ENCODE assay signal across 2 cellular contexts in the genomic region with DNA sequence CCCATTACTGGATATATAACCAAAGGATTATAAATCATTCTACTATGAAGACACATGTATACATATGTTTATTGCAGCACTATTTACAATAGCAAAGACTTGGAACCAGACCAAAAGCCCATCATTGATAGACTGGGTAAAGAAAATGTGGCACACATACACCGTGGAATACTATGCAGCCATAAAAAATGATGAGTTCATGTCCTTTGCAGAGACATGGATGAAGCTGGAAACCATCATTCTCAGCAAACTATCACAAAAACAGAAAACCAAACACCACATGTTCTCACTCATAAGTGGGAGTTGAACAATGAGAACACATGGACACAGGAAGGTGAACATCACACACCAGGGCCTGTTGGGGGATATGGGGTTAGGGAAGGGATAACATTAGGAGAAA.
DNase-seq lines count a peak whose midpoint lies in the region; ATAC-seq, FAIRE-seq and TF ChIP-seq lines count a peak whose summit lies in the region.
"Not testable (repeated sequence)": the region's sequence is repeated elsewhere in the genome, so short reads cannot be mapped to it uniquely, and the experiment has no call there.

No MANE protein-coding gene starts in this region.

- not testable (repeated sequence) for ATAC-seq in K562

- TF ChIP-seq CTCF in HEK293 (tag by site-specific recombination; IDR thresholded peaks at IDR 0.05); K562 (IDR thresholded peaks at IDR 0.05 in 2 of 3, conservative IDR thresholded peaks at IDR 0.05 in 1 of 3; ENCODE audit: insufficient read depth in 2 of 3, low read depth in 1 of 3, low read length in 3 of 3): not testable (repeated sequence)

- H3K36me3 ChIP-seq in HEK293 (ENCODE audit: control insufficient read depth in 2 of 2, insufficient read depth in 1 of 2, low read length in 2 of 2); K562 (ENCODE audit: control insufficient read depth, insufficient read depth, low read length): not testable (repeated sequence)

- in situ Hi-C loops in K562 (cut with MboI): not testable (repeated sequence)

- FAIRE-seq in K562 (lab: Jason Lieb, UNC): not testable (repeated sequence)

- POLR2A ChIA-PET in HEK293 (lab: Yijun Ruan, JAX); K562 (lab: Yijun Ruan, JAX): not testable (repeated sequence)

- not testable (repeated sequence) for H3K4me2 ChIP-seq in K562 (ENCODE audit: insufficient read depth, low read length)

- not testable (repeated sequence) for H2AFZ ChIP-seq in K562 (ENCODE audit: low read depth, low read length)

- H3K4me3 ChIP-seq in HEK293 (ENCODE audit: low read depth, low read length); K562: not testable (repeated sequence)

- TF ChIP-seq RAD21 in K562 (CRISPR knock-in tag; conservative IDR thresholded peaks at IDR 0.05 in 1 of 2, IDR thresholded peaks at IDR 0.05 in 1 of 2): not testable (repeated sequence)

- H3K9ac ChIP-seq in K562 (ENCODE audit: insufficient read depth in 1 of 2, low read depth in 2 of 2, low read length in 2 of 2): not testable (repeated sequence)

- CTCF ChIA-PET in HEK293 (lab: Yijun Ruan, JAX); K562 (lab: Yijun Ruan, JAX; ENCODE audit: low intra/inter-chr PET ratio): not testable (repeated sequence)

- BruUV-seq in K562 (replicated peaks; lab: Mats Ljungman, UMichigan): not testable (repeated sequence)

- intact Hi-C loops in K562 (cut with micrococcal nuclease): loop anchor here (5.0 kb wide), 3 partner anchors 52 to 857 kb away; no protein-coding TSS in a partner anchor

- H4K20me1 ChIP-seq in K562 (replicated peaks; ENCODE audit: control insufficient read depth, insufficient read depth, low read length): not testable (repeated sequence)

- not testable (repeated sequence) for H3K4me1 ChIP-seq in HEK293 (ENCODE audit: control insufficient read depth, insufficient read depth, low read length)
- peaks cover 6 to 28% of the 10 kb centered on the region in 2 experiments; a peak in 3 of 5 replicates for H3K4me1 ChIP-seq in K562 (replicated peaks in 1 of 2; ENCODE audit: control insufficient read depth in 2 of 2, insufficient read depth in 2 of 2, low read length in 2 of 2)

- not testable (repeated sequence) for H3K9me1 ChIP-seq in K562 (ENCODE audit: control insufficient read depth, insufficient read depth, low read length)

- TF ChIP-seq EP300 in K562 (IDR thresholded peaks at IDR 0.05; ENCODE audit: low read length): not testable (repeated sequence)

- peaks cover 15% of the 10 kb centered on the region; the same call in 2 of the 3 replicates for H3K79me2 ChIP-seq in K562 (ENCODE audit: control insufficient read depth, insufficient read depth, low read length)

- TF ChIP-seq POLR2A in K562 (conservative IDR thresholded peaks at IDR 0.05): not testable (repeated sequence)

- not testable (repeated sequence) for H3K9me3 ChIP-seq in HEK293 (ENCODE audit: control insufficient read depth, insufficient read depth, low read depth, low read length); K562 (replicated peaks; ENCODE audit: control insufficient read depth, insufficient read depth, low read depth, low read length)

- not testable (repeated sequence) for DNase-seq in K562 (ENCODE audit: extremely low read depth in 1 of 4, low spot score in 3 of 4)

- H3K27me3 ChIP-seq in K562 (ENCODE audit: control insufficient read depth in 2 of 2, insufficient read depth in 2 of 2, low read length in 2 of 2): not testable (repeated sequence)

- H3K27ac ChIP-seq in HEK293 (ENCODE audit: extremely low read depth, low read depth, low read length); K562 (ENCODE audit: extremely low read depth, low read depth, low read length): not testable (repeated sequence)

- 100% methylated on average over 1 of the region's 1 CpG for WGBS in K562 (ENCODE audit: insufficient coverage, low coverage, missing lambda C conversion rate)

TF ChIP-seq in HEK293, 187 proteins besides CTCF, POLR2A, EP300 and RAD21:
- 0 out of 2 replicates have a peak, but pooled peaks have one; percentile 5 for TF ChIP-seq ZNF146 (tag by site-specific recombination; IDR thresholded peaks at IDR 0.05)

TF ChIP-seq in K562, 482 proteins besides CTCF, POLR2A, EP300 and RAD21:
- TF ChIP-seq BCOR (IDR thresholded peaks at IDR 0.05) (peak; percentile 82), KDM1A (IDR thresholded peaks at IDR 0.05) (peak; percentile 35 to 73; a peak in 3 of 4 replicates), CHAMP1 (IDR thresholded peaks at IDR 0.05) (peak; percentile 86), ZNF146 (CRISPR knock-in tag; IDR thresholded peaks at IDR 0.05; ENCODE audit: unreplicated experiment) (peak; percentile 88), SMARCA5 (IDR thresholded peaks at IDR 0.05) (peak; percentile 58; the same call in 1 of the 2 replicates), CBX3 (IDR thresholded peaks at IDR 0.05; ENCODE audit: borderline replicate concordance in 1 of 2, low read length in 2 of 2) (0 out of 3 replicates have a peak, but pooled peaks of 1 of the 2 experiments have one; percentile 32)
